ENCODE assay signal across 8 cellular contexts in genomic region chr2:168136392-168136977, GRCh38.
DNase-seq lines count a peak whose midpoint lies in the region; ATAC-seq and TF ChIP-seq lines count a peak whose summit lies in the region.

No MANE protein-coding gene starts in this region.

- no peak overlapping the region for H3K27ac Mint-ChIP-seq in activated CD4-positive, alpha-beta T cell treated with anti-CD3 and anti-CD28 coated beads, Interleukin-2, amount 10 ng/mL, durations not matched to agents 7 days and 5 days

- peaks cover 6% of the 10 kb centered on the region for H3K4me1 Mint-ChIP-seq in activated CD4-positive, alpha-beta T cell treated with anti-CD3 and anti-CD28 coated beads, Interleukin-2, amount 10 ng/mL, durations not matched to agents 7 days and 5 days

- no peak overlapping the region for H3K9ac ChIP-seq in colonic mucosa (ENCODE audit: low read depth in 2 of 2, low read length in 2 of 2)

- H3K36me3 ChIP-seq in colonic mucosa = no peaks in the 10 kb centered on the region

- CTCF ChIA-PET in HEK293T (lab: Yijun Ruan, JAX) = no interaction called here
- CTCF ChIA-PET in activated CD4-positive, alpha-beta T cell treated with anti-CD3 and anti-CD28 coated beads, Interleukin-2, amount 10 ng/mL, durations not matched to agents 7 days and 5 days (lab: Charles Lee) = no interaction called here

- H3K4me3 Mint-ChIP-seq in activated CD4-positive, alpha-beta T cell treated with anti-CD3 and anti-CD28 coated beads, Interleukin-2, amount 10 ng/mL, durations not matched to agents 7 days and 5 days = no peak overlapping the region

- no peak overlapping the region for H3K4me3 ChIP-seq in colonic mucosa

- no peaks in the 10 kb centered on the region for H3K27me3 ChIP-seq in colonic mucosa

- no peaks in the 10 kb centered on the region for H3K9me3 Mint-ChIP-seq in activated CD4-positive, alpha-beta T cell treated with anti-CD3 and anti-CD28 coated beads, Interleukin-2, amount 10 ng/mL, durations not matched to agents 7 days and 5 days

- H3K27me3 Mint-ChIP-seq in activated CD4-positive, alpha-beta T cell treated with anti-CD3 and anti-CD28 coated beads, Interleukin-2, amount 10 ng/mL, durations not matched to agents 7 days and 5 days = no peaks in the 10 kb centered on the region

- H3K9me3 ChIP-seq in colonic mucosa = no peaks in the 10 kb centered on the region

- no peak overlapping the region for H3K27ac ChIP-seq in colonic mucosa

- peak; percentile 56 for TF ChIP-seq CTCF in colonic mucosa (IDR thresholded peaks at IDR 0.05)

- DNase-seq in NCI-H1417 (lab: John Stamatoyannopoulos, UW) = peak in 2 of 3 experiments; percentile 3 to 27
- DNase-seq in NCI-H1417 treated with DMSO at 0.1 percent for 48 hours (lab: John Stamatoyannopoulos, UW) = no peak
- peak; percentile 27 for DNase-seq in HEK293T (ENCODE audit: extremely low spot score)
- peak; percentile 37 for DNase-seq in NCI-H460 (ENCODE audit: extremely low read depth, low read depth)
- no peak for DNase-seq in colonic mucosa
- DNase-seq in myocyte (ENCODE audit: low read depth) = peak; percentile 55
- DNase-seq in activated CD4-positive, alpha-beta T cell treated with anti-CD3 and anti-CD28 coated beads, Interleukin-2, amount 10 ng/mL, durations not matched to agents 7 days and 5 days = no peak

- no peak for TF ChIP-seq POLR2A in GM18505 (IDR thresholded peaks at IDR 0.05; ENCODE audit: borderline replicate concordance, extremely low read depth, insufficient read depth, insufficient read length)

- no peaks in the 10 kb centered on the region for H3K4me1 ChIP-seq in colonic mucosa

- POLR2A ChIA-PET in HEK293T (lab: Yijun Ruan, JAX) = no interaction called here
- POLR2A ChIA-PET in activated CD4-positive, alpha-beta T cell treated with anti-CD3 and anti-CD28 coated beads, Interleukin-2, amount 10 ng/mL, durations not matched to agents 7 days and 5 days (lab: Charles Lee) = no interaction called here

- no peak for ATAC-seq in GM18505 (IDR thresholded peaks at IDR 0.05; ENCODE audit: unreplicated experiment)

- intact Hi-C loops in colonic mucosa (cut with DNase I) = loop anchor here (5.0 to 10.0 kb wide), 2 partner anchors 111 to 198 kb away; partner anchors contain the start of gene STK39

- peaks cover 25% of the 10 kb centered on the region for H3K36me3 Mint-ChIP-seq in activated CD4-positive, alpha-beta T cell treated with anti-CD3 and anti-CD28 coated beads, Interleukin-2, amount 10 ng/mL, durations not matched to agents 7 days and 5 days (ENCODE audit: low read depth)

TF ChIP-seq in HEK293T, 16 proteins besides CTCF, POLR2A, EP300 and RAD21:
- no peak for TF ChIP-seq PKNOX1 (IDR thresholded peaks at IDR 0.05)

Comparison
In these comparisons a context has a peak if more than half of its experiments do, and no peak if none do; other contexts are left out.
1. DNase-seq: peak in NCI-H1417 (2 of 3), HEK293T (single experiment), NCI-H460 (single experiment) and myocyte (single experiment); none in NCI-H1417 treated with DMSO at 0.1 percent for 48 hours (single experiment), colonic mucosa (single experiment) and activated CD4-positive, alpha-beta T cell treated with anti-CD3 and anti-CD28 coated beads, Interleukin-2, amount 10 ng/mL, durations not matched to agents 7 days and 5 days (single experiment).